Comparison of ENCODE assay signal across 1 cellular context in genomic region chr3:41464858-41465257, GRCh38.
TF ChIP-seq lines count a peak whose summit lies in the region.

No MANE protein-coding gene starts in this region.

TF ChIP-seq in SK-N-SH, 30 proteins besides CTCF, POLR2A, EP300 and RAD21 (continued from another document):
- TF ChIP-seq MAX (IDR thresholded peaks at IDR 0.05; ENCODE audit: low read depth) (no peak), FOXM1 (IDR thresholded peaks at IDR 0.05; ENCODE audit: low read depth) (no peak), TAF1 (IDR thresholded peaks at IDR 0.05; ENCODE audit: borderline replicate concordance, low read depth, low read length) (no peak), NFIC (IDR thresholded peaks at IDR 0.05; ENCODE audit: borderline replicate concordance) (no peak), RCOR1 (IDR thresholded peaks at IDR 0.05; ENCODE audit: low read length) (no peak), FOSL2 (IDR thresholded peaks at IDR 0.05; ENCODE audit: borderline replicate concordance, low read depth) (no peak), CHD2 (IDR thresholded peaks at IDR 0.05; ENCODE audit: low read length, partially characterized antibody) (no peak)
